ENCODE assay signal across 9 cellular contexts in the genomic region with DNA sequence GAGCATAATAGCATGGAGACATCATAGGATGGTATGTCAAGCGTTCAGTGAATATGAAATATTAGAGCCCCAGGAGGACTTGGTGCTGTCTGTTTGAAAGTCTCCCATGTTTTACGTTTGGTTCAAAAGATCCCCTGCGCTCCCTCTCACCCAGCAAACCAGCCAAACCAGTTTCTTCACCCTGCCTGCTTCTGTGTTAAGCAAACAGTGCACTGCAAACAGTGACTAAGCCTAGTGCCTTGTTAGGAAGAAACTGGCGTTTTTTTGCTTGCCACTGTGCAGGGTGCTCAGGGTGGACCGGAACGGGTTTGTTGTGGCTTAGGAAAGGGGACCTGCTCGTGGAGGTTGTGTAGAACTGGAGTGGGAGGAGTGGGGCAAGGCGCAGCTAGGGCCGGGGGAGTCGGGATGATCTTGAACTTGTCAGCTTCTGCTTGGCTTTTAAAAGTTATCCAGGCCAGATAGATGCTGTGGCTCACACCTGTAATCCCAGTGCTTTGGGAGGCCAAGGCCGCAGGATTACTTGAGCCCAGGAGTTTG. TPM values are rescaled to one million over a fixed set of nuclear protein-coding genes. Genes with fewer than 3 reads are reported as not detected.
DNase-seq lines count a peak whose midpoint lies in the region; ATAC-seq and TF ChIP-seq lines count a peak whose summit lies in the region.
"Had no signal": no experiment of that assay in that cellular context is flagged by ENCODE, and none has a peak within 500 bp of the region (broad histone marks: within the 10 kb centered on the region; RNA-seq: fewer than 3 reads in every experiment).

No MANE protein-coding gene starts in this region.

- TF ChIP-seq CTCF in stomach (IDR thresholded peaks at IDR 0.05): no peak
- no peak for TF ChIP-seq CTCF in spleen (IDR thresholded peaks at IDR 0.05 in 8 of 11, conservative IDR thresholded peaks at IDR 0.05 in 3 of 11)
- TF ChIP-seq CTCF in omental fat pad (IDR thresholded peaks at IDR 0.05): no peak

- H3K9ac ChIP-seq in HUES64 (ENCODE audit: low read depth, low read length): peak overlapping the region; percentile 39

- H3K27ac ChIP-seq in HUES64 (ENCODE audit: low read depth, low read length): peak overlapping the region; percentile 44
- peak overlapping the region; percentile 89 to 91 (median 91) for H3K27ac ChIP-seq in stomach
- no peak overlapping the region for H3K27ac ChIP-seq in spleen

- H3K4me1 ChIP-seq in HUES64 (ENCODE audit: insufficient read depth, low read length): peaks cover 43% of the 10 kb centered on the region
- peaks cover 40 to 79% (median 57%) of the 10 kb centered on the region in 4 donors for H3K4me1 ChIP-seq in stomach
- H3K4me1 ChIP-seq in spleen: peaks cover 0 to 23% (median 10%) of the 10 kb centered on the region in 6 donors

- WGBS in HUES64: 82% methylated on average over 11 of the region's 11 CpGs
- WGBS in stomach, 5 donors: 26 to 44% (median 36%) methylated on average over 8 to 11 of the region's 11 CpGs
- 78 to 89% (median 83%) methylated on average over 11 of the region's 11 CpGs for WGBS in spleen, 5 donors

- intact Hi-C loops in stomach (cut with DNase I; ENCODE audit: low total_unique reads) (loop anchor here (10.0 kb wide), 1 partner anchor 50 kb away; no protein-coding TSS in a partner anchor), spleen (cut with DNase I; ENCODE audit: low total_unique reads) (no loop called here), posterior cingulate gyrus (cut with DNase I) (no loop called here)

- peak overlapping the region; percentile 34 for H3K4me3 ChIP-seq in HUES64 (ENCODE audit: low read length)
- H3K4me3 ChIP-seq in iPS-18c (ENCODE audit: insufficient read depth, low read depth, low read length): peak overlapping the region; percentile 21; the same call in 1 of the 2 replicates
- peak overlapping the region in 2 of 4 donors; percentile 12 to 13 for H3K4me3 ChIP-seq in stomach
- H3K4me3 ChIP-seq in spleen: no peak overlapping the region

- ATAC-seq in GM18505 (IDR thresholded peaks at IDR 0.05; ENCODE audit: unreplicated experiment) (no peak), omental fat pad (ENCODE audit: low FRiP score) (no peak)

- TF ChIP-seq EP300 in stomach (IDR thresholded peaks at IDR 0.05): no peak

- DNase-seq in NCI-H748 (lab: John Stamatoyannopoulos, UW; ENCODE audit: unreplicated experiment): peak; percentile 97
- peak; percentile 89 for DNase-seq in stomach
- DNase-seq in spleen: no peak
- no peak for DNase-seq in posterior cingulate gyrus
- DNase-seq in omental fat pad (ENCODE audit: low spot score): no peak

- H3K9me3 ChIP-seq in HUES64 (ENCODE audit: insufficient read depth, low read depth, low read length): no peaks in the 10 kb centered on the region
- no peaks in the 10 kb centered on the region for H3K9me3 ChIP-seq in iPS-18c (ENCODE audit: control insufficient read depth, insufficient read depth, low read length)
- no peaks in the 10 kb centered on the region for H3K9me3 ChIP-seq in stomach
- no peaks in the 10 kb centered on the region for H3K9me3 ChIP-seq in spleen

- H3K36me3 ChIP-seq in HUES64 (ENCODE audit: insufficient read depth, low read length) (peaks cover 17% of the 10 kb centered on the region), stomach (no peaks in the 10 kb centered on the region), spleen (no peaks in the 10 kb centered on the region)

- H3K27me3 ChIP-seq in HUES64 (ENCODE audit: insufficient read depth, low read length) (no peaks in the 10 kb centered on the region), stomach (no peaks in the 10 kb centered on the region), spleen (replicated peaks in 1 of 7) (no peaks in the 10 kb centered on the region)

- TF ChIP-seq POLR2A in stomach (IDR thresholded peaks at IDR 0.05): no peak
- TF ChIP-seq POLR2A in spleen (IDR thresholded peaks at IDR 0.05): no peak
- no peak for TF ChIP-seq POLR2A in GM18505 (IDR thresholded peaks at IDR 0.05; ENCODE audit: borderline replicate concordance, extremely low read depth, insufficient read depth, insufficient read length)

RNA-seq across cellular contexts. Expression of a gene that starts 7.7 kb away (rescaled TPM):
- polyA plus RNA-seq in HUES64 (2013, experiment 1 of 2): 50.8 TPM
- 48.9 TPM for polyA plus RNA-seq in HUES64 (2013, experiment 2 of 2)
- total RNA-seq in stomach (100 to 1,000 TPM; 104 to 567 (median 188) TPM), spleen (10 to 100 TPM in 6 of 7 donors, 1 to 10 TPM in 1; 9.2 to 35.9 (median 16.1) TPM), omental fat pad (10 to 100 TPM in 1 of 4 donors, 1 to 10 TPM in 2, not detected in 1; 1.8 to 18.7 (median 3.4) TPM)
- polyA plus RNA-seq in stomach (10 to 100 TPM; 15.0 to 63.3 (median 62.2) TPM), spleen (1 to 10 TPM; 5.2 to 6.9 (median 5.4) TPM)
- total RNA-seq: RPMI7951 had no signal

Comparison
In these comparisons a context has a peak if more than half of its experiments do, and no peak if none do; other contexts are left out.
1. H3K27ac ChIP-seq: peak in HUES64 (single experiment) and stomach (5 of 5); none in spleen (0 of 8).
2. H3K4me3 ChIP-seq: peak in HUES64 (single experiment) and iPS-18c (single experiment); none in spleen (0 of 8).
3. DNase-seq: peak in NCI-H748 (single experiment) and stomach (single experiment); none in spleen (single experiment), posterior cingulate gyrus (0 of 10) and omental fat pad (single experiment).